10 cellular contexts compared by ENCODE assay signal in genomic region chr10:31761156-31761555, GRCh38.
DNase-seq lines count a peak whose midpoint lies in the region; ATAC-seq and TF ChIP-seq lines count a peak whose summit lies in the region.
"Had no signal": no experiment of that assay in that cellular context is flagged by ENCODE, and none has a peak within 500 bp of the region (broad histone marks: within the 10 kb centered on the region; RNA-seq: fewer than 3 reads in every experiment).

No MANE protein-coding gene starts in this region.

- no peaks in the 10 kb centered on the region for H3K27me3 ChIP-seq in Karpas-422 (ENCODE audit: low read length)

- peaks cover 14% of the 10 kb centered on the region for H3K4me1 ChIP-seq in Karpas-422 (ENCODE audit: low read length)

- H3K36me3 Mint-ChIP-seq in dendritic cell treated with granulocyte-macrophage colony-stimulating factor and Interleukin-4, amounts not matched to agents 40 ng/mL and 50 ng/mL, for 4 days (ENCODE audit: low read depth) = peaks cover 9% of the 10 kb centered on the region
- no peaks in the 10 kb centered on the region for H3K36me3 Mint-ChIP-seq in neural crest cell (ENCODE audit: low read depth)

- peak overlapping the region; percentile 53 for H3K27ac Mint-ChIP-seq in dendritic cell treated with granulocyte-macrophage colony-stimulating factor and Interleukin-4, amounts not matched to agents 40 ng/mL and 50 ng/mL, for 4 days
- peak overlapping the region; percentile 92 for H3K27ac Mint-ChIP-seq in neural crest cell (ENCODE audit: unreplicated experiment)

- no peak overlapping the region for H3K9ac ChIP-seq in Karpas-422 (ENCODE audit: low read length)

- H3K4me3 ChIP-seq in AG10803 (ENCODE audit: low read length) (no peak overlapping the region), Karpas-422 (ENCODE audit: low read length) (no peak overlapping the region)

- no peak for TF ChIP-seq CTCF in AG10803 (conservative IDR thresholded peaks at IDR 0.05; ENCODE audit: low read length)
- TF ChIP-seq CTCF in neural crest cell (conservative IDR thresholded peaks at IDR 0.05) = no peak

- H3K79me2 ChIP-seq in Karpas-422 (ENCODE audit: low read length) = no peaks in the 10 kb centered on the region

- no peaks in the 10 kb centered on the region for H3K36me3 ChIP-seq in Karpas-422 (ENCODE audit: insufficient read depth, low read length)

- no peaks in the 10 kb centered on the region for H4K20me1 ChIP-seq in Karpas-422 (ENCODE audit: insufficient read depth, low read depth, low read length)

- no peak overlapping the region for H3K4me3 Mint-ChIP-seq in dendritic cell treated with granulocyte-macrophage colony-stimulating factor and Interleukin-4, amounts not matched to agents 40 ng/mL and 50 ng/mL, for 4 days
- H3K4me3 Mint-ChIP-seq in neural crest cell = peak overlapping the region; percentile 82

- H3K9me2 ChIP-seq in Karpas-422 (replicated peaks; ENCODE audit: insufficient read depth, low read length) = no peaks in the 10 kb centered on the region

- H3K4me2 ChIP-seq in Karpas-422 (ENCODE audit: low read depth, low read length, poor library complexity, severe bottlenecking) = peak overlapping the region; percentile 67

- H3K4me1 Mint-ChIP-seq in dendritic cell treated with granulocyte-macrophage colony-stimulating factor and Interleukin-4, amounts not matched to agents 40 ng/mL and 50 ng/mL, for 4 days (ENCODE audit: low read depth) = peaks cover 32% of the 10 kb centered on the region
- H3K4me1 Mint-ChIP-seq in neural crest cell = peaks cover 65% of the 10 kb centered on the region

- DNase-seq in AG10803 (ENCODE audit: low read depth) (peak; percentile 90), Karpas-422 (no peak), neural crest cell (ENCODE audit: low read depth, low spot score) (no peak), NCI-H2029 treated with DMSO at 0.1 percent for 48 hours (lab: John Stamatoyannopoulos, UW) (no peak), NCI-H2081 (lab: John Stamatoyannopoulos, UW) (no peak)
- no peak for DNase-seq in stimulated activated CD4-positive, alpha-beta T cell treated with anti-CD3 and anti-CD28 coated beads, Interleukin-1b, Interleukin-23, amount 100 ng/mL, for 48 hours
- DNase-seq: activated naive CD4-positive, alpha-beta T cell treated with Interleukin-2 at 50 U/mL for 16 hours; NCI-H1436 treated with DMSO at 0.1 percent for 48 hours had no signal

- no peaks in the 10 kb centered on the region for H3K9me3 Mint-ChIP-seq in dendritic cell treated with granulocyte-macrophage colony-stimulating factor and Interleukin-4, amounts not matched to agents 40 ng/mL and 50 ng/mL, for 4 days
- H3K9me3 Mint-ChIP-seq in neural crest cell = peaks cover 5% of the 10 kb centered on the region

- intact Hi-C loops in dendritic cell treated with granulocyte-macrophage colony-stimulating factor and Interleukin-4, amounts not matched to agents 40 ng/mL and 50 ng/mL, for 4 days (cut with micrococcal nuclease) = loop anchor here (10.0 kb wide), 1 partner anchor 136 kb away; no protein-coding TSS in a partner anchor

- no peaks in the 10 kb centered on the region for H3K9me3 ChIP-seq in Karpas-422 (ENCODE audit: low read length)

- no peaks in the 10 kb centered on the region for H3K27me3 Mint-ChIP-seq in dendritic cell treated with granulocyte-macrophage colony-stimulating factor and Interleukin-4, amounts not matched to agents 40 ng/mL and 50 ng/mL, for 4 days
- no peaks in the 10 kb centered on the region for H3K27me3 Mint-ChIP-seq in neural crest cell (ENCODE audit: low read depth)

- ATAC-seq in GM21381 (IDR thresholded peaks at IDR 0.05; ENCODE audit: unreplicated experiment) = no peak

- H3K27ac ChIP-seq in Karpas-422 (ENCODE audit: low read length) = no peak overlapping the region

- no peak overlapping the region for H2AFZ ChIP-seq in Karpas-422 (ENCODE audit: low read length)
